ENCODE assay signal across 19 cellular contexts in the genomic region with DNA sequence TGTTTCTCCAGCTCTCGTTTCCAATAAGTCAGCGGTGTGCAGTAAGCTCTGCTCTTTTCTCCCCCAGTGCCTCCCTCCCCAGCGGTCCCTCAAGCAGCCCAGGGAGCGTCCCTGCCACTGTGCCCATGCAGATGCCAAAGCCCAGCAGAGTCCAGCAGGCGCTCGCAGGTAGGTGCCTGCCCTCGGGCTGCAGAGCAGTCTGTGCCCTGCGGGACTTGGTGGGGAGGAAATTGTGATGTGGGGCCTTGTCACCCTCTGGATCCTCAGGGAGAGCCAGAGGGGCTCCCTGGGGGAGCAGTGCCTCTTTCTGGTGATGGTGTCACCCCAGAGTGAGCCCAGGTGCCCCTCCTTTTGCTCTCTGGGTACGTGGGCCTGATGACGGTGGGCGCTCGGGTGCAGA. TPM values are rescaled to one million over a fixed set of nuclear protein-coding genes. Genes with fewer than 3 reads are reported as not detected.
"Had no signal": no experiment of that assay in that cellular context is flagged by ENCODE, and none has a peak within 500 bp of the region (broad histone marks: within the 10 kb centered on the region; RNA-seq: fewer than 3 reads in every experiment).

No MANE protein-coding gene starts in this region.

RNA-seq across cellular contexts. Expression of a gene that starts 42.0 kb away (rescaled TPM):
- total RNA-seq: activated CD4-positive, alpha-beta memory T cell treated with anti-CD3 and anti-CD28 coated beads, Interleukin-2, amount 10 ng/mL, durations not matched to agents 7 days and 5 days; activated CD4-positive, alpha-beta T cell treated with anti-CD3 and anti-CD28 coated beads, Interleukin-2, amount 10 ng/mL, durations not matched to agents 7 days and 5 days; activated CD8-positive, alpha-beta memory T cell treated with anti-CD3 and anti-CD28 coated beads, Interleukin-2, amount 10 ng/mL, durations not matched to agents 7 days and 5 days; activated CD8-positive, alpha-beta T cell treated with anti-CD3 and anti-CD28 coated beads, Interleukin-2, amount 10 ng/mL, durations not matched to agents 7 days and 5 days; activated naive CD4-positive, alpha-beta T cell treated with anti-CD3 and anti-CD28 coated beads, Interleukin-2, amount 50 U/mL, for 72 hours; activated naive CD8-positive, alpha-beta T cell treated with anti-CD3 and anti-CD28 coated beads for 36 hours; activated T-helper 2 cell treated with anti-CD3 and anti-CD28 coated beads, Interferon-gamma antibody, Interleukin-2, Interleukin-4, amounts not matched to agents 10 μg/mL and 5 μg/mL and 100 μg/mL, durations not matched to agents 14 hours and 24 hours and 36 hours; adrenal gland; aorta; astrocyte; body of pancreas; breast epithelium; cardiac septum; cerebellum; T-cell; T-helper 1 cell treated with Interleukin-12 subunit alpha and Interleukin-12 subunit beta and Interleukin-4 antibody, amounts not matched to agents 30 ng/mL and 1 ng/mL, for 36 hours; T-helper 17 cell; T-helper 2 cell treated with Interferon-gamma antibody and Interleukin-4, amounts not matched to agents 100 ng/mL and 5 ng/mL, for 36 hours; WTC11 had no signal
- polyA plus RNA-seq: adrenal gland, aorta had no signal
